In genomic region chr11:64230209-64230984, GRCh38 we compare ENCODE assay signal across 1 cellular context.
TF ChIP-seq lines count a peak whose summit lies in the region.

A gene with protein sequence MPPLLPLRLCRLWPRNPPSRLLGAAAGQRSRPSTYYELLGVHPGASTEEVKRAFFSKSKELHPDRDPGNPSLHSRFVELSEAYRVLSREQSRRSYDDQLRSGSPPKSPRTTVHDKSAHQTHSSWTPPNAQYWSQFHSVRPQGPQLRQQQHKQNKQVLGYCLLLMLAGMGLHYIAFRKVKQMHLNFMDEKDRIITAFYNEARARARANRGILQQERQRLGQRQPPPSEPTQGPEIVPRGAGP (plus strand): TSS chr11:64230548. CDS start chr11:64230855, 307 bp downstream.

TF ChIP-seq in K562, 482 proteins besides CTCF, POLR2A, EP300 and RAD21 (continued from another document and continues in another):
- TF ChIP-seq, protein P1, sequence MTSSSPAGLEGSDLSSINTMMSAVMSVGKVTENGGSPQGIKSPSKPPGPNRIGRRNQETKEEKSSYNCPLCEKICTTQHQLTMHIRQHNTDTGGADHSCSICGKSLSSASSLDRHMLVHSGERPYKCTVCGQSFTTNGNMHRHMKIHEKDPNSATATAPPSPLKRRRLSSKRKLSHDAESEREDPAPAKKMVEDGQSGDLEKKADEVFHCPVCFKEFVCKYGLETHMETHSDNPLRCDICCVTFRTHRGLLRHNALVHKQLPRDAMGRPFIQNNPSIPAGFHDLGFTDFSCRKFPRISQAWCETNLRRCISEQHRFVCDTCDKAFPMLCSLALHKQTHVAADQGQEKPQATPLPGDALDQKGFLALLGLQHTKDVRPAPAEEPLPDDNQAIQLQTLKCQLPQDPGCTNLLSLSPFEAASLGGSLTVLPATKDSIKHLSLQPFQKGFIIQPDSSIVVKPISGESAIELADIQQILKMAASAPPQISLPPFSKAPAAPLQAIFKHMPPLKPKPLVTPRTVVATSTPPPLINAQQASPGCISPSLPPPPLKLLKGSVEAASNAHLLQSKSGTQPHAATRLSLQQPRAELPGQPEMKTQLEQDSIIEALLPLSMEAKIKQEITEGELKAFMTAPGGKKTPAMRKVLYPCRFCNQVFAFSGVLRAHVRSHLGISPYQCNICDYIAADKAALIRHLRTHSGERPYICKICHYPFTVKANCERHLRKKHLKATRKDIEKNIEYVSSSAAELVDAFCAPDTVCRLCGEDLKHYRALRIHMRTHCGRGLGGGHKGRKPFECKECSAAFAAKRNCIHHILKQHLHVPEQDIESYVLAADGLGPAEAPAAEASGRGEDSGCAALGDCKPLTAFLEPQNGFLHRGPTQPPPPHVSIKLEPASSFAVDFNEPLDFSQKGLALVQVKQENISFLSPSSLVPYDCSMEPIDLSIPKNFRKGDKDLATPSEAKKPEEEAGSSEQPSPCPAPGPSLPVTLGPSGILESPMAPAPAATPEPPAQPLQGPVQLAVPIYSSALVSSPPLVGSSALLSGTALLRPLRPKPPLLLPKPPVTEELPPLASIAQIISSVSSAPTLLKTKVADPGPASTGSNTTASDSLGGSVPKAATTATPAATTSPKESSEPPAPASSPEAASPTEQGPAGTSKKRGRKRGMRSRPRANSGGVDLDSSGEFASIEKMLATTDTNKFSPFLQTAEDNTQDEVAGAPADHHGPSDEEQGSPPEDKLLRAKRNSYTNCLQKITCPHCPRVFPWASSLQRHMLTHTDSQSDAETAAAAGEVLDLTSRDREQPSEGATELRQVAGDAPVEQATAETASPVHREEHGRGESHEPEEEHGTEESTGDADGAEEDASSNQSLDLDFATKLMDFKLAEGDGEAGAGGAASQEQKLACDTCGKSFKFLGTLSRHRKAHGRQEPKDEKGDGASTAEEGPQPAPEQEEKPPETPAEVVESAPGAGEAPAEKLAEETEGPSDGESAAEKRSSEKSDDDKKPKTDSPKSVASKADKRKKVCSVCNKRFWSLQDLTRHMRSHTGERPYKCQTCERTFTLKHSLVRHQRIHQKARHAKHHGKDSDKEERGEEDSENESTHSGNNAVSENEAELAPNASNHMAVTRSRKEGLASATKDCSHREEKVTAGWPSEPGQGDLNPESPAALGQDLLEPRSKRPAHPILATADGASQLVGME (CRISPR knock-in tag; IDR thresholded peaks at IDR 0.05): 0 out of 2 replicates have a peak, but pooled peaks have one; percentile 56
- TF ChIP-seq CREM (IDR thresholded peaks at IDR 0.05; ENCODE audit: low read depth): peak; percentile 84; the same call in 1 of the 2 replicates
- peak in 1 of 2 experiments; percentile 32; a peak in 1 of 4 replicates for TF ChIP-seq FOXK2 (conservative IDR thresholded peaks at IDR 0.05 in 1 of 2, IDR thresholded peaks at IDR 0.05 in 1 of 2; ENCODE audit: low read depth in 2 of 2)
- TF ChIP-seq ZNF212 (CRISPR knock-in tag; IDR thresholded peaks at IDR 0.05): no peak
- TF ChIP-seq, protein P2, sequence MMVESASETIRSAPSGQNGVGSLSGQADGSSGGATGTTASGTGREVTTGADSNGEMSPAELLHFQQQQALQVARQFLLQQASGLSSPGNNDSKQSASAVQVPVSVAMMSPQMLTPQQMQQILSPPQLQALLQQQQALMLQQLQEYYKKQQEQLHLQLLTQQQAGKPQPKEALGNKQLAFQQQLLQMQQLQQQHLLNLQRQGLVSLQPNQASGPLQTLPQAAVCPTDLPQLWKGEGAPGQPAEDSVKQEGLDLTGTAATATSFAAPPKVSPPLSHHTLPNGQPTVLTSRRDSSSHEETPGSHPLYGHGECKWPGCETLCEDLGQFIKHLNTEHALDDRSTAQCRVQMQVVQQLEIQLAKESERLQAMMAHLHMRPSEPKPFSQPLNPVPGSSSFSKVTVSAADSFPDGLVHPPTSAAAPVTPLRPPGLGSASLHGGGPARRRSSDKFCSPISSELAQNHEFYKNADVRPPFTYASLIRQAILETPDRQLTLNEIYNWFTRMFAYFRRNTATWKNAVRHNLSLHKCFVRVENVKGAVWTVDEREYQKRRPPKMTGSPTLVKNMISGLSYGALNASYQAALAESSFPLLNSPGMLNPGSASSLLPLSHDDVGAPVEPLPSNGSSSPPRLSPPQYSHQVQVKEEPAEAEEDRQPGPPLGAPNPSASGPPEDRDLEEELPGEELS (CRISPR knock-in tag; IDR thresholded peaks at IDR 0.05; ENCODE audit: borderline replicate concordance): peak; percentile 49; the same call in 1 of the 2 replicates
- TF ChIP-seq CHD2 (IDR thresholded peaks at IDR 0.05; ENCODE audit: low read depth, low read length): 0 out of 2 replicates have a peak, but pooled peaks have one; percentile 26
- peak; percentile 56; the same call in 1 of the 2 replicates for TF ChIP-seq LCOR (CRISPR knock-in tag; IDR thresholded peaks at IDR 0.05)
- TF ChIP-seq RERE (CRISPR knock-in tag; IDR thresholded peaks at IDR 0.05; ENCODE audit: borderline replicate concordance): no peak
- TF ChIP-seq, protein P3, sequence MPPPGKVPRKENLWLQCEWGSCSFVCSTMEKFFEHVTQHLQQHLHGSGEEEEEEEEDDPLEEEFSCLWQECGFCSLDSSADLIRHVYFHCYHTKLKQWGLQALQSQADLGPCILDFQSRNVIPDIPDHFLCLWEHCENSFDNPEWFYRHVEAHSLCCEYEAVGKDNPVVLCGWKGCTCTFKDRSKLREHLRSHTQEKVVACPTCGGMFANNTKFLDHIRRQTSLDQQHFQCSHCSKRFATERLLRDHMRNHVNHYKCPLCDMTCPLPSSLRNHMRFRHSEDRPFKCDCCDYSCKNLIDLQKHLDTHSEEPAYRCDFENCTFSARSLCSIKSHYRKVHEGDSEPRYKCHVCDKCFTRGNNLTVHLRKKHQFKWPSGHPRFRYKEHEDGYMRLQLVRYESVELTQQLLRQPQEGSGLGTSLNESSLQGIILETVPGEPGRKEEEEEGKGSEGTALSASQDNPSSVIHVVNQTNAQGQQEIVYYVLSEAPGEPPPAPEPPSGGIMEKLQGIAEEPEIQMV (tag; conservative IDR thresholded peaks at IDR 0.05; ENCODE audit: low read depth): no peak
- TF ChIP-seq HDAC1 (IDR thresholded peaks at IDR 0.05): peak in 1 of 2 experiments; percentile 48; a peak in 2 of 4 replicates
- no peak for TF ChIP-seq ZNF239 (CRISPR knock-in tag; IDR thresholded peaks at IDR 0.05)
- no peak for TF ChIP-seq SMAD1 (IDR thresholded peaks at IDR 0.05; ENCODE audit: low read depth, low read length, partially characterized antibody)
- peak; percentile 72 for TF ChIP-seq CXXC5 (CRISPR knock-in tag; IDR thresholded peaks at IDR 0.05)
- TF ChIP-seq, protein P4, sequence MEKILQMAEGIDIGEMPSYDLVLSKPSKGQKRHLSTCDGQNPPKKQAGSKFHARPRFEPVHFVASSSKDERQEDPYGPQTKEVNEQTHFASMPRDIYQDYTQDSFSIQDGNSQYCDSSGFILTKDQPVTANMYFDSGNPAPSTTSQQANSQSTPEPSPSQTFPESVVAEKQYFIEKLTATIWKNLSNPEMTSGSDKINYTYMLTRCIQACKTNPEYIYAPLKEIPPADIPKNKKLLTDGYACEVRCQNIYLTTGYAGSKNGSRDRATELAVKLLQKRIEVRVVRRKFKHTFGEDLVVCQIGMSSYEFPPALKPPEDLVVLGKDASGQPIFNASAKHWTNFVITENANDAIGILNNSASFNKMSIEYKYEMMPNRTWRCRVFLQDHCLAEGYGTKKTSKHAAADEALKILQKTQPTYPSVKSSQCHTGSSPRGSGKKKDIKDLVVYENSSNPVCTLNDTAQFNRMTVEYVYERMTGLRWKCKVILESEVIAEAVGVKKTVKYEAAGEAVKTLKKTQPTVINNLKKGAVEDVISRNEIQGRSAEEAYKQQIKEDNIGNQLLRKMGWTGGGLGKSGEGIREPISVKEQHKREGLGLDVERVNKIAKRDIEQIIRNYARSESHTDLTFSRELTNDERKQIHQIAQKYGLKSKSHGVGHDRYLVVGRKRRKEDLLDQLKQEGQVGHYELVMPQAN (IDR thresholded peaks at IDR 0.05; ENCODE audit: borderline replicate concordance): 0 out of 2 replicates have a peak, but pooled peaks have one; percentile 14
- peak; percentile 20; the same call in 1 of the 2 replicates for TF ChIP-seq ZNF274 (IDR thresholded peaks at IDR 0.05; ENCODE audit: borderline replicate concordance, low read depth, low read length)
- peak; percentile 48 for TF ChIP-seq E2F8 (IDR thresholded peaks at IDR 0.05; ENCODE audit: low read depth, partially characterized antibody)
- peak; percentile 82 for TF ChIP-seq TFAP4 (CRISPR knock-in tag; IDR thresholded peaks at IDR 0.05; ENCODE audit: borderline replicate concordance)
- 0 out of 2 replicates have a peak, but pooled peaks have one; percentile 44 for TF ChIP-seq SMAD4 (CRISPR knock-in tag; conservative IDR thresholded peaks at IDR 0.05)
- TF ChIP-seq ZBTB11 (CRISPR knock-in tag; IDR thresholded peaks at IDR 0.05): peak in 1 of 3 experiments; percentile 66; a peak in 1 of 6 replicates
- no peak for TF ChIP-seq ZNF695 (CRISPR knock-in tag; IDR thresholded peaks at IDR 0.05)
- peak; percentile 86 for TF ChIP-seq SP1 (CRISPR knock-in tag; IDR thresholded peaks at IDR 0.05)
- TF ChIP-seq RBM14 (IDR thresholded peaks at IDR 0.05; ENCODE audit: borderline replicate concordance, insufficient read depth, low read depth, low read length): no peak
- TF ChIP-seq ZNF263 (CRISPR knock-in tag; IDR thresholded peaks at IDR 0.05; ENCODE audit: borderline replicate concordance): peak; percentile 52; the same call in 1 of the 2 replicates
- 0 out of 2 replicates have a peak, but pooled peaks have one; percentile 6 for TF ChIP-seq DPF2 (IDR thresholded peaks at IDR 0.05)
